21 cellular contexts compared by ENCODE assay signal in genomic region chr4:105622269-105622668, GRCh38.
DNase-seq lines count a peak whose midpoint lies in the region; ATAC-seq, FAIRE-seq and TF ChIP-seq lines count a peak whose summit lies in the region.
"Had no signal": no experiment of that assay in that cellular context is flagged by ENCODE, and none has a peak within 500 bp of the region (broad histone marks: within the 10 kb centered on the region; RNA-seq: fewer than 3 reads in every experiment).

No MANE protein-coding gene starts in this region.

- no peak for FAIRE-seq in pancreas (lab: Jason Lieb, UNC)
- FAIRE-seq: astrocyte, keratinocyte had no signal

- H3K36me3 ChIP-seq in SJCRH30 = no peaks in the 10 kb centered on the region
- no peaks in the 10 kb centered on the region for H3K36me3 ChIP-seq in pancreas
- H3K36me3 ChIP-seq in BE2C = no peaks in the 10 kb centered on the region
- H3K36me3 ChIP-seq: neural progenitor cell, transverse colon had no signal

- DNase-seq in ELF-1 (ENCODE audit: low read depth, low spot score) = peak; percentile 51
- peak; percentile 38 to 76 for DNase-seq in SJCRH30
- peak; percentile 71 for DNase-seq in fibroblast of pulmonary artery (ENCODE audit: low read depth)
- peak; percentile 64 for DNase-seq in myocyte (ENCODE audit: low read depth)
- no peak for DNase-seq in pancreas
- no peak for DNase-seq in cerebellar cortex (ENCODE audit: low spot score)
- no peak for DNase-seq in BE2C
- DNase-seq: activated CD4-positive, alpha-beta memory T cell treated with anti-CD3 and anti-CD28 coated beads for 36 hours; activated naive CD4-positive, alpha-beta T cell treated with Interleukin-2 at 50 U/mL for 16 hours; CD4-positive, CD25-positive, alpha-beta regulatory T cell; dermis blood vessel endothelial cell; midbrain; NK-92 treated with Interleukin-12 subunit alpha and Interleukin-12 subunit beta, amount 100 ng/mL, for 24 hours; retina; stimulated activated naive CD4-positive, alpha-beta T cell treated with Interleukin-2 at 50 U/mL for 16 hours; transverse colon had no signal

- no peak for TF ChIP-seq CTCF in fibroblast of pulmonary artery (IDR thresholded peaks at IDR 0.05; ENCODE audit: low read length, missing control alignments)
- no peak for TF ChIP-seq CTCF in pancreas (IDR thresholded peaks at IDR 0.05)
- TF ChIP-seq CTCF in BE2C (IDR thresholded peaks at IDR 0.05; ENCODE audit: low read depth, low read length) = no peak

- intact Hi-C loops in pancreas (cut with DNase I) = no loop called here

- H3K27ac ChIP-seq in SJCRH30 (no peak overlapping the region), pancreas (no peak overlapping the region)
- H3K27ac ChIP-seq: epithelial cell of prostate, neural progenitor cell, transverse colon had no signal

- ATAC-seq in pancreas = no peak
- ATAC-seq in GM19328 (IDR thresholded peaks at IDR 0.05; ENCODE audit: unreplicated experiment) = no peak

- no peaks in the 10 kb centered on the region for H3K27me3 ChIP-seq in SJCRH30
- H3K27me3 ChIP-seq in pancreas = no peaks in the 10 kb centered on the region
- H3K27me3 ChIP-seq in BE2C = no peaks in the 10 kb centered on the region
- H3K27me3 ChIP-seq: neural progenitor cell, transverse colon had no signal

- peaks cover 63% of the 10 kb centered on the region for H3K4me1 ChIP-seq in SJCRH30
- H3K4me1 ChIP-seq in pancreas = peaks cover 11 to 44% (median 40%) of the 10 kb centered on the region in 3 donors
- H3K4me1 ChIP-seq in BE2C = 0 out of 2 replicates have a peak, but pooled peaks cover 3% of the 10 kb centered on the region
- H3K4me1 ChIP-seq: neural progenitor cell had no signal

- H3K4me3 ChIP-seq in SJCRH30 = no peak overlapping the region
- no peak overlapping the region for H3K4me3 ChIP-seq in fibroblast of pulmonary artery (replicated peaks; ENCODE audit: low read depth, low read length)
- no peak overlapping the region for H3K4me3 ChIP-seq in pancreas
- no peak overlapping the region for H3K4me3 ChIP-seq in BE2C (ENCODE audit: low read depth, low read length)
- H3K4me3 ChIP-seq: neural progenitor cell, transverse colon had no signal

- WGBS in pancreas, 2 donors = 99 to 100% methylated on average over 4 of the region's 4 CpGs

- H3K9me3 ChIP-seq in SJCRH30 (replicated peaks) (0 out of 2 replicates have a peak, but pooled peaks cover 5% of the 10 kb centered on the region), pancreas (no peaks in the 10 kb centered on the region), BE2C (no peaks in the 10 kb centered on the region)
- H3K9me3 ChIP-seq: transverse colon had no signal

Comparison
In these comparisons a context has a peak if more than half of its experiments do, and no peak if none do; other contexts are left out.
1. DNase-seq: peak in ELF-1 (single experiment), SJCRH30 (2 of 2), fibroblast of pulmonary artery (single experiment) and myocyte (single experiment); none in pancreas (0 of 6), cerebellar cortex (single experiment) and BE2C (single experiment).